ENCODE assay signal across 15 cellular contexts in genomic region chr3:127785711-127786265, GRCh38. TPM values are rescaled to one million over a fixed set of nuclear protein-coding genes. Genes with fewer than 3 reads are reported as not detected.
DNase-seq lines count a peak whose midpoint lies in the region; ATAC-seq and TF ChIP-seq lines count a peak whose summit lies in the region.
"Had no signal": no experiment of that assay in that cellular context is flagged by ENCODE, and none has a peak within 500 bp of the region (broad histone marks: within the 10 kb centered on the region; RNA-seq: fewer than 3 reads in every experiment).

No MANE protein-coding gene starts in this region.

- TF ChIP-seq POLR2A in upper lobe of left lung (IDR thresholded peaks at IDR 0.05): no peak

- H3K27me3 ChIP-seq in heart right ventricle (no peaks in the 10 kb centered on the region), dorsolateral prefrontal cortex (no peaks in the 10 kb centered on the region), muscle layer of colon (ENCODE audit: control insufficient read depth in 1 of 2, insufficient read depth in 2 of 2, low read length in 2 of 2) (no peaks in the 10 kb centered on the region), upper lobe of left lung (no peaks in the 10 kb centered on the region)
- H3K27me3 ChIP-seq: body of pancreas, ovary had no signal

- peak overlapping the region in 9 of 10 donors; percentile 14 to 91 (median 68) for H3K27ac ChIP-seq in heart right ventricle
- peak overlapping the region in 56 of 59 donors; percentile 46 to 96 (median 85) for H3K27ac ChIP-seq in dorsolateral prefrontal cortex
- H3K27ac ChIP-seq in muscle layer of colon (ENCODE audit: low read depth, low read length): peak overlapping the region; percentile 74
- H3K27ac ChIP-seq in upper lobe of left lung: peak overlapping the region; percentile 33 to 68 (median 58)
- H3K27ac ChIP-seq: body of pancreas, ovary had no signal

- ATAC-seq in heart right ventricle: peak in 4 of 8 donors; percentile 2 to 9 (median 3)
- no peak for ATAC-seq in upper lobe of left lung (ENCODE audit: low FRiP score in 2 of 2)
- no peak for ATAC-seq in GM21737 (IDR thresholded peaks at IDR 0.05; ENCODE audit: unreplicated experiment)
- ATAC-seq: body of pancreas, T-cell had no signal

- H3K36me3 ChIP-seq in heart right ventricle (peaks cover 0 to 60% (median 5%) of the 10 kb centered on the region in 9 donors), muscle layer of colon (ENCODE audit: insufficient read depth, low read length) (peaks cover 4% of the 10 kb centered on the region), upper lobe of left lung (no peaks in the 10 kb centered on the region)
- H3K36me3 ChIP-seq: ovary had no signal

- TF ChIP-seq CTCF in heart right ventricle (IDR thresholded peaks at IDR 0.05) (no peak), dorsolateral prefrontal cortex (IDR thresholded peaks at IDR 0.05 in 54 of 56, conservative IDR thresholded peaks at IDR 0.05 in 2 of 56; ENCODE audit: low read depth in 1 of 56, partially characterized antibody in 56 of 56) (no peak), upper lobe of left lung (IDR thresholded peaks at IDR 0.05) (no peak)

- intact Hi-C loops in heart right ventricle (cut with DNase I): loop anchor here in 3 of 10 donors (5.0 kb wide), 2 partner anchors 37 to 38 kb away; partner anchors contain the start of gene MGLL (in 3 of the 3)
- intact Hi-C loops in cardiac septum (cut with DNase I): loop anchor here (5.0 kb wide), 1 partner anchor 37 kb away; the partner anchor contains the start of gene MGLL
- intact Hi-C loops in dorsolateral prefrontal cortex (cut with DNase I): loop anchor here in 1 of 2 donors (5.0 to 10.0 kb wide), 2 partner anchors 37 to 129 kb away; partner anchors contain the start of genes KBTBD12 and MGLL

- TF ChIP-seq EP300 in upper lobe of left lung (IDR thresholded peaks at IDR 0.05): no peak

- 51 to 57% methylated on average over 12 of the region's 12 CpGs for WGBS in heart right ventricle, 2 donors
- WGBS in upper lobe of left lung, 2 donors: 48 to 82% methylated on average over 3 to 12 of the region's 12 CpGs

- H3K4me1 ChIP-seq in heart right ventricle (peaks cover 39 to 99% (median 80%) of the 10 kb centered on the region in 9 donors), muscle layer of colon (ENCODE audit: insufficient read depth, low read length) (peaks cover 86% of the 10 kb centered on the region), upper lobe of left lung (peaks cover 44 to 54% (median 47%) of the 10 kb centered on the region in 4 donors)

- DNase-seq in heart right ventricle (no peak), cardiac septum (ENCODE audit: low spot score) (no peak), dorsolateral prefrontal cortex (no peak), upper lobe of left lung (no peak), cerebellar cortex (ENCODE audit: low spot score) (no peak), NCI-H510A treated with DMSO at 0.1 percent for 48 hours (lab: John Stamatoyannopoulos, UW) (no peak)
- DNase-seq: activated CD4-positive, alpha-beta T cell treated with anti-CD3 and anti-CD28 coated beads, Interleukin-2, amount 10 ng/mL, durations not matched to agents 24 days and 14 days; KBM-7; stimulated activated CD4-positive, alpha-beta T cell treated with anti-CD3 and anti-CD28 coated beads, Interleukin-2, amount 100 ng/mL, for 48 hours; T-cell had no signal

- H3K9me3 ChIP-seq in heart right ventricle (no peaks in the 10 kb centered on the region), muscle layer of colon (ENCODE audit: low read length) (no peaks in the 10 kb centered on the region), upper lobe of left lung (no peaks in the 10 kb centered on the region)
- H3K9me3 ChIP-seq: body of pancreas, ovary had no signal

- H3K9ac ChIP-seq in muscle layer of colon (ENCODE audit: low read length): peak overlapping the region; percentile 16

- no peak overlapping the region for H3K4me3 ChIP-seq in heart right ventricle
- H3K4me3 ChIP-seq in dorsolateral prefrontal cortex: peak overlapping the region in 5 of 59 donors; percentile 2 to 27 (median 22)
- peak overlapping the region in 1 of 2 donors; percentile 12 for H3K4me3 ChIP-seq in muscle layer of colon (ENCODE audit: low read depth in 1 of 2, low read length in 2 of 2)
- H3K4me3 ChIP-seq in upper lobe of left lung: no peak overlapping the region
- H3K4me3 ChIP-seq: body of pancreas, lung, ovary had no signal

RNA-seq across cellular contexts. Expression of gene MGLL, which starts 36.5 kb away (rescaled TPM):
- 100 to 1,000 TPM in 1 of 10 donors, 10 to 100 TPM in 9; 52.0 to 103 (median 69.7) TPM for total RNA-seq in heart right ventricle
- polyA plus RNA-seq in heart right ventricle: 10 to 100 TPM; 35.7 to 61.5 TPM
- total RNA-seq in cardiac septum: 45.7 TPM
- 100 to 1,000 TPM in 117 of 120 experiments, 10 to 100 TPM in 3; 73.9 to 334 (median 144) TPM for total RNA-seq in dorsolateral prefrontal cortex
- 100 to 1,000 TPM; 128 to 253 (median 190) TPM for total RNA-seq in upper lobe of left lung
